In the genomic region with DNA sequence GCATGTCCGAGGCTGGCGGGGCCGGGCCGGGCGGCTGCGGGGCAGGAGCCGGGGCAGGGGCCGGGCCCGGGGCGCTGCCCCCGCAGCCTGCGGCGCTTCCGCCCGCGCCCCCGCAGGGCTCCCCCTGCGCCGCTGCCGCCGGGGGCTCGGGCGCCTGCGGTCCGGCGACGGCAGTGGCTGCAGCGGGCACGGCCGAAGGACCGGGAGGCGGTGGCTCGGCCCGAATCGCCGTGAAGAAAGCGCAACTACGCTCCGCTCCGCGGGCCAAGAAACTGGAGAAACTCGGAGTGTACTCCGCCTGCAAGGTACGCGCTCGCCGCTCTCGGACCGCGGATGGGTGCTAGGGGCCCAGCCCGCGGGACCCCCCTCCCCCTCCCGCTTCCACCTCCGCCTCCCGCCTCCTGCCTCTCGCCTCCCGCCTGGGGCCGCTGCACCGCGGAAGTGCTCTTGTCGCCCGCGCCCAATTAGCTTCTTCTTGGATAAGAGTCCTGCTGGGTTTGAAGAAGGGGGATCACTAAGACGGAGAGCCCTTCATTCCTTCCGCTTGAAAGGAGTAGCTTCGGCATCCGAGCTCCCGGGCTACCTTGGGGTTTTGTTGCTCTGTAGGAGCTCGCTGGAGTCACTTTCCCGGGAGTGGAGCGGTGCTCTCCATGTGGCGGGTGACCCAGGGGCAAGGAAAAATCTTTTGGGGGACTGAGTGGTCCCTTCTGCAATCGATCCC, we compare ENCODE assay signal across 1 cellular context.
A peak's percentile ranks its signal among the peaks of the same experiment; 100 is the strongest.
TF ChIP-seq lines count a peak whose summit lies in the region.

No MANE protein-coding gene starts in this region.

TF ChIP-seq in GM12878, 131 proteins besides CTCF, POLR2A, EP300 and RAD21 (continues in another document):
- TF ChIP-seq, protein P1, sequence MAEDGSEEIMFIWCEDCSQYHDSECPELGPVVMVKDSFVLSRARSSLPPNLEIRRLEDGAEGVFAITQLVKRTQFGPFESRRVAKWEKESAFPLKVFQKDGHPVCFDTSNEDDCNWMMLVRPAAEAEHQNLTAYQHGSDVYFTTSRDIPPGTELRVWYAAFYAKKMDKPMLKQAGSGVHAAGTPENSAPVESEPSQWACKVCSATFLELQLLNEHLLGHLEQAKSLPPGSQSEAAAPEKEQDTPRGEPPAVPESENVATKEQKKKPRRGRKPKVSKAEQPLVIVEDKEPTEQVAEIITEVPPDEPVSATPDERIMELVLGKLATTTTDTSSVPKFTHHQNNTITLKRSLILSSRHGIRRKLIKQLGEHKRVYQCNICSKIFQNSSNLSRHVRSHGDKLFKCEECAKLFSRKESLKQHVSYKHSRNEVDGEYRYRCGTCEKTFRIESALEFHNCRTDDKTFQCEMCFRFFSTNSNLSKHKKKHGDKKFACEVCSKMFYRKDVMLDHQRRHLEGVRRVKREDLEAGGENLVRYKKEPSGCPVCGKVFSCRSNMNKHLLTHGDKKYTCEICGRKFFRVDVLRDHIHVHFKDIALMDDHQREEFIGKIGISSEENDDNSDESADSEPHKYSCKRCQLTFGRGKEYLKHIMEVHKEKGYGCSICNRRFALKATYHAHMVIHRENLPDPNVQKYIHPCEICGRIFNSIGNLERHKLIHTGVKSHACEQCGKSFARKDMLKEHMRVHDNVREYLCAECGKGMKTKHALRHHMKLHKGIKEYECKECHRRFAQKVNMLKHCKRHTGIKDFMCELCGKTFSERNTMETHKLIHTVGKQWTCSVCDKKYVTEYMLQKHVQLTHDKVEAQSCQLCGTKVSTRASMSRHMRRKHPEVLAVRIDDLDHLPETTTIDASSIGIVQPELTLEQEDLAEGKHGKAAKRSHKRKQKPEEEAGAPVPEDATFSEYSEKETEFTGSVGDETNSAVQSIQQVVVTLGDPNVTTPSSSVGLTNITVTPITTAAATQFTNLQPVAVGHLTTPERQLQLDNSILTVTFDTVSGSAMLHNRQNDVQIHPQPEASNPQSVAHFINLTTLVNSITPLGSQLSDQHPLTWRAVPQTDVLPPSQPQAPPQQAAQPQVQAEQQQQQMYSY (CRISPR knock-in tag; IDR thresholded peaks at IDR 0.05), result no peak
- TF ChIP-seq SMAD5 (IDR thresholded peaks at IDR 0.05; ENCODE audit: low read depth) (no peak), NFIC (IDR thresholded peaks at IDR 0.05; ENCODE audit: low read depth, low read length) (no peak), CHD1 (IDR thresholded peaks at IDR 0.05; ENCODE audit: low read depth, low read length) (no peak), JUNB (IDR thresholded peaks at IDR 0.05) (no peak), FOXM1 (IDR thresholded peaks at IDR 0.05; ENCODE audit: low read depth, low read length) (no peak), WRNIP1 (IDR thresholded peaks at IDR 0.05; ENCODE audit: borderline replicate concordance, low read depth, low read length) (no peak), RCOR1 (conservative IDR thresholded peaks at IDR 0.05; ENCODE audit: low read depth, low read length) (no peak), ZBED1 (IDR thresholded peaks at IDR 0.05; ENCODE audit: borderline replicate concordance) (no peak), BRCA1 (IDR thresholded peaks at IDR 0.05; ENCODE audit: low read depth, low read length) (no peak), EGR1 (IDR thresholded peaks at IDR 0.05; ENCODE audit: borderline replicate concordance in 1 of 2, low read depth in 2 of 2, low read length in 2 of 2) (peak in 1 of 2 experiments; percentile 85; a peak in 2 of 3 replicates), CBX5 (IDR thresholded peaks at IDR 0.05; ENCODE audit: low read depth) (no peak; the same call in 1 of the 2 replicates), CBX3 (IDR thresholded peaks at IDR 0.05; ENCODE audit: borderline replicate concordance, low read depth) (no peak), ATF7 (IDR thresholded peaks at IDR 0.05; ENCODE audit: low read depth) (no peak), ZSCAN29 (IDR thresholded peaks at IDR 0.05) (peak; percentile 82; the same call in 1 of the 2 replicates), ZNF24 (IDR thresholded peaks at IDR 0.05) (0 out of 2 replicates have a peak, but pooled peaks have one; percentile 43), ZNF217 (IDR thresholded peaks at IDR 0.05) (peak; percentile 48; the same call in 1 of the 2 replicates), TAF1 (IDR thresholded peaks at IDR 0.05; ENCODE audit: borderline replicate concordance, low read depth, low read length) (peak; percentile 5; the same call in 1 of the 2 replicates), NBN (IDR thresholded peaks at IDR 0.05) (no peak), SREBF1 (IDR thresholded peaks at IDR 0.05; ENCODE audit: low read length) (no peak), MTA3 (IDR thresholded peaks at IDR 0.05; ENCODE audit: borderline replicate concordance, low read length) (no peak), ETV6 (conservative IDR thresholded peaks at IDR 0.05 in 1 of 2, IDR thresholded peaks at IDR 0.05 in 1 of 2; ENCODE audit: borderline replicate concordance in 1 of 2, low read depth in 1 of 2) (no peak), ZNF274 (IDR thresholded peaks at IDR 0.05; ENCODE audit: insufficient read depth, insufficient read length) (no peak), IKZF1 (conservative IDR thresholded peaks at IDR 0.05) (peak; percentile 63)
- TF ChIP-seq, protein P2, sequence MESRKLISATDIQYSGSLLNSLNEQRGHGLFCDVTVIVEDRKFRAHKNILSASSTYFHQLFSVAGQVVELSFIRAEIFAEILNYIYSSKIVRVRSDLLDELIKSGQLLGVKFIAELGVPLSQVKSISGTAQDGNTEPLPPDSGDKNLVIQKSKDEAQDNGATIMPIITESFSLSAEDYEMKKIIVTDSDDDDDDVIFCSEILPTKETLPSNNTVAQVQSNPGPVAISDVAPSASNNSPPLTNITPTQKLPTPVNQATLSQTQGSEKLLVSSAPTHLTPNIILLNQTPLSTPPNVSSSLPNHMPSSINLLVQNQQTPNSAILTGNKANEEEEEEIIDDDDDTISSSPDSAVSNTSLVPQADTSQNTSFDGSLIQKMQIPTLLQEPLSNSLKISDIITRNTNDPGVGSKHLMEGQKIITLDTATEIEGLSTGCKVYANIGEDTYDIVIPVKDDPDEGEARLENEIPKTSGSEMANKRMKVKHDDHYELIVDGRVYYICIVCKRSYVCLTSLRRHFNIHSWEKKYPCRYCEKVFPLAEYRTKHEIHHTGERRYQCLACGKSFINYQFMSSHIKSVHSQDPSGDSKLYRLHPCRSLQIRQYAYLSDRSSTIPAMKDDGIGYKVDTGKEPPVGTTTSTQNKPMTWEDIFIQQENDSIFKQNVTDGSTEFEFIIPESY (IDR thresholded peaks at IDR 0.05), result no peak
- TF ChIP-seq, protein P3, sequence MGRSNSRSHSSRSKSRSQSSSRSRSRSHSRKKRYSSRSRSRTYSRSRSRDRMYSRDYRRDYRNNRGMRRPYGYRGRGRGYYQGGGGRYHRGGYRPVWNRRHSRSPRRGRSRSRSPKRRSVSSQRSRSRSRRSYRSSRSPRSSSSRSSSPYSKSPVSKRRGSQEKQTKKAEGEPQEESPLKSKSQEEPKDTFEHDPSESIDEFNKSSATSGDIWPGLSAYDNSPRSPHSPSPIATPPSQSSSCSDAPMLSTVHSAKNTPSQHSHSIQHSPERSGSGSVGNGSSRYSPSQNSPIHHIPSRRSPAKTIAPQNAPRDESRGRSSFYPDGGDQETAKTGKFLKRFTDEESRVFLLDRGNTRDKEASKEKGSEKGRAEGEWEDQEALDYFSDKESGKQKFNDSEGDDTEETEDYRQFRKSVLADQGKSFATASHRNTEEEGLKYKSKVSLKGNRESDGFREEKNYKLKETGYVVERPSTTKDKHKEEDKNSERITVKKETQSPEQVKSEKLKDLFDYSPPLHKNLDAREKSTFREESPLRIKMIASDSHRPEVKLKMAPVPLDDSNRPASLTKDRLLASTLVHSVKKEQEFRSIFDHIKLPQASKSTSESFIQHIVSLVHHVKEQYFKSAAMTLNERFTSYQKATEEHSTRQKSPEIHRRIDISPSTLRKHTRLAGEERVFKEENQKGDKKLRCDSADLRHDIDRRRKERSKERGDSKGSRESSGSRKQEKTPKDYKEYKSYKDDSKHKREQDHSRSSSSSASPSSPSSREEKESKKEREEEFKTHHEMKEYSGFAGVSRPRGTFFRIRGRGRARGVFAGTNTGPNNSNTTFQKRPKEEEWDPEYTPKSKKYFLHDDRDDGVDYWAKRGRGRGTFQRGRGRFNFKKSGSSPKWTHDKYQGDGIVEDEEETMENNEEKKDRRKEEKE (IDR thresholded peaks at IDR 0.05), result no peak
- TF ChIP-seq, protein P4, sequence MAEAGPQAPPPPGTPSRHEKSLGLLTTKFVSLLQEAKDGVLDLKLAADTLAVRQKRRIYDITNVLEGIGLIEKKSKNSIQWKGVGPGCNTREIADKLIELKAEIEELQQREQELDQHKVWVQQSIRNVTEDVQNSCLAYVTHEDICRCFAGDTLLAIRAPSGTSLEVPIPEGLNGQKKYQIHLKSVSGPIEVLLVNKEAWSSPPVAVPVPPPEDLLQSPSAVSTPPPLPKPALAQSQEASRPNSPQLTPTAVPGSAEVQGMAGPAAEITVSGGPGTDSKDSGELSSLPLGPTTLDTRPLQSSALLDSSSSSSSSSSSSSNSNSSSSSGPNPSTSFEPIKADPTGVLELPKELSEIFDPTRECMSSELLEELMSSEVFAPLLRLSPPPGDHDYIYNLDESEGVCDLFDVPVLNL (IDR thresholded peaks at IDR 0.05; ENCODE audit: low read depth, low read length), result no peak
- TF ChIP-seq, protein P5, sequence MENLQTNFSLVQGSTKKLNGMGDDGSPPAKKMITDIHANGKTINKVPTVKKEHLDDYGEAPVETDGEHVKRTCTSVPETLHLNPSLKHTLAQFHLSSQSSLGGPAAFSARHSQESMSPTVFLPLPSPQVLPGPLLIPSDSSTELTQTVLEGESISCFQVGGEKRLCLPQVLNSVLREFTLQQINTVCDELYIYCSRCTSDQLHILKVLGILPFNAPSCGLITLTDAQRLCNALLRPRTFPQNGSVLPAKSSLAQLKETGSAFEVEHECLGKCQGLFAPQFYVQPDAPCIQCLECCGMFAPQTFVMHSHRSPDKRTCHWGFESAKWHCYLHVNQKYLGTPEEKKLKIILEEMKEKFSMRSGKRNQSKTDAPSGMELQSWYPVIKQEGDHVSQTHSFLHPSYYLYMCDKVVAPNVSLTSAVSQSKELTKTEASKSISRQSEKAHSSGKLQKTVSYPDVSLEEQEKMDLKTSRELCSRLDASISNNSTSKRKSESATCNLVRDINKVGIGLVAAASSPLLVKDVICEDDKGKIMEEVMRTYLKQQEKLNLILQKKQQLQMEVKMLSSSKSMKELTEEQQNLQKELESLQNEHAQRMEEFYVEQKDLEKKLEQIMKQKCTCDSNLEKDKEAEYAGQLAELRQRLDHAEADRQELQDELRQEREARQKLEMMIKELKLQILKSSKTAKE (IDR thresholded peaks at IDR 0.05; ENCODE audit: low read depth, poor library complexity, severe bottlenecking), result no peak
- TF ChIP-seq, protein P6, sequence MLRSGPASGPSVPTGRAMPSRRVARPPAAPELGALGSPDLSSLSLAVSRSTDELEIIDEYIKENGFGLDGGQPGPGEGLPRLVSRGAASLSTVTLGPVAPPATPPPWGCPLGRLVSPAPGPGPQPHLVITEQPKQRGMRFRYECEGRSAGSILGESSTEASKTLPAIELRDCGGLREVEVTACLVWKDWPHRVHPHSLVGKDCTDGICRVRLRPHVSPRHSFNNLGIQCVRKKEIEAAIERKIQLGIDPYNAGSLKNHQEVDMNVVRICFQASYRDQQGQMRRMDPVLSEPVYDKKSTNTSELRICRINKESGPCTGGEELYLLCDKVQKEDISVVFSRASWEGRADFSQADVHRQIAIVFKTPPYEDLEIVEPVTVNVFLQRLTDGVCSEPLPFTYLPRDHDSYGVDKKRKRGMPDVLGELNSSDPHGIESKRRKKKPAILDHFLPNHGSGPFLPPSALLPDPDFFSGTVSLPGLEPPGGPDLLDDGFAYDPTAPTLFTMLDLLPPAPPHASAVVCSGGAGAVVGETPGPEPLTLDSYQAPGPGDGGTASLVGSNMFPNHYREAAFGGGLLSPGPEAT (IDR thresholded peaks at IDR 0.05; ENCODE audit: low read depth), result peak; percentile 25; the same call in 1 of the 2 replicates
- TF ChIP-seq, protein P7, sequence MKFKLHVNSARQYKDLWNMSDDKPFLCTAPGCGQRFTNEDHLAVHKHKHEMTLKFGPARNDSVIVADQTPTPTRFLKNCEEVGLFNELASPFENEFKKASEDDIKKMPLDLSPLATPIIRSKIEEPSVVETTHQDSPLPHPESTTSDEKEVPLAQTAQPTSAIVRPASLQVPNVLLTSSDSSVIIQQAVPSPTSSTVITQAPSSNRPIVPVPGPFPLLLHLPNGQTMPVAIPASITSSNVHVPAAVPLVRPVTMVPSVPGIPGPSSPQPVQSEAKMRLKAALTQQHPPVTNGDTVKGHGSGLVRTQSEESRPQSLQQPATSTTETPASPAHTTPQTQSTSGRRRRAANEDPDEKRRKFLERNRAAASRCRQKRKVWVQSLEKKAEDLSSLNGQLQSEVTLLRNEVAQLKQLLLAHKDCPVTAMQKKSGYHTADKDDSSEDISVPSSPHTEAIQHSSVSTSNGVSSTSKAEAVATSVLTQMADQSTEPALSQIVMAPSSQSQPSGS (IDR thresholded peaks at IDR 0.05; ENCODE audit: low read length), result no peak
- TF ChIP-seq, protein P8, sequence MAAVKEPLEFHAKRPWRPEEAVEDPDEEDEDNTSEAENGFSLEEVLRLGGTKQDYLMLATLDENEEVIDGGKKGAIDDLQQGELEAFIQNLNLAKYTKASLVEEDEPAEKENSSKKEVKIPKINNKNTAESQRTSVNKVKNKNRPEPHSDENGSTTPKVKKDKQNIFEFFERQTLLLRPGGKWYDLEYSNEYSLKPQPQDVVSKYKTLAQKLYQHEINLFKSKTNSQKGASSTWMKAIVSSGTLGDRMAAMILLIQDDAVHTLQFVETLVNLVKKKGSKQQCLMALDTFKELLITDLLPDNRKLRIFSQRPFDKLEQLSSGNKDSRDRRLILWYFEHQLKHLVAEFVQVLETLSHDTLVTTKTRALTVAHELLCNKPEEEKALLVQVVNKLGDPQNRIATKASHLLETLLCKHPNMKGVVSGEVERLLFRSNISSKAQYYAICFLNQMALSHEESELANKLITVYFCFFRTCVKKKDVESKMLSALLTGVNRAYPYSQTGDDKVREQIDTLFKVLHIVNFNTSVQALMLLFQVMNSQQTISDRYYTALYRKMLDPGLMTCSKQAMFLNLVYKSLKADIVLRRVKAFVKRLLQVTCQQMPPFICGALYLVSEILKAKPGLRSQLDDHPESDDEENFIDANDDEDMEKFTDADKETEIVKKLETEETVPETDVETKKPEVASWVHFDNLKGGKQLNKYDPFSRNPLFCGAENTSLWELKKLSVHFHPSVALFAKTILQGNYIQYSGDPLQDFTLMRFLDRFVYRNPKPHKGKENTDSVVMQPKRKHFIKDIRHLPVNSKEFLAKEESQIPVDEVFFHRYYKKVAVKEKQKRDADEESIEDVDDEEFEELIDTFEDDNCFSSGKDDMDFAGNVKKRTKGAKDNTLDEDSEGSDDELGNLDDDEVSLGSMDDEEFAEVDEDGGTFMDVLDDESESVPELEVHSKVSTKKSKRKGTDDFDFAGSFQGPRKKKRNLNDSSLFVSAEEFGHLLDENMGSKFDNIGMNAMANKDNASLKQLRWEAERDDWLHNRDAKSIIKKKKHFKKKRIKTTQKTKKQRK (IDR thresholded peaks at IDR 0.05; ENCODE audit: low read depth, low read length), result no peak
- TF ChIP-seq, protein P9, sequence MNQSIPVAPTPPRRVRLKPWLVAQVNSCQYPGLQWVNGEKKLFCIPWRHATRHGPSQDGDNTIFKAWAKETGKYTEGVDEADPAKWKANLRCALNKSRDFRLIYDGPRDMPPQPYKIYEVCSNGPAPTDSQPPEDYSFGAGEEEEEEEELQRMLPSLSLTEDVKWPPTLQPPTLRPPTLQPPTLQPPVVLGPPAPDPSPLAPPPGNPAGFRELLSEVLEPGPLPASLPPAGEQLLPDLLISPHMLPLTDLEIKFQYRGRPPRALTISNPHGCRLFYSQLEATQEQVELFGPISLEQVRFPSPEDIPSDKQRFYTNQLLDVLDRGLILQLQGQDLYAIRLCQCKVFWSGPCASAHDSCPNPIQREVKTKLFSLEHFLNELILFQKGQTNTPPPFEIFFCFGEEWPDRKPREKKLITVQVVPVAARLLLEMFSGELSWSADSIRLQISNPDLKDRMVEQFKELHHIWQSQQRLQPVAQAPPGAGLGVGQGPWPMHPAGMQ (IDR thresholded peaks at IDR 0.05; ENCODE audit: borderline replicate concordance), result no peak
